ENCODE assay signal across 8 cellular contexts in the genomic region with DNA sequence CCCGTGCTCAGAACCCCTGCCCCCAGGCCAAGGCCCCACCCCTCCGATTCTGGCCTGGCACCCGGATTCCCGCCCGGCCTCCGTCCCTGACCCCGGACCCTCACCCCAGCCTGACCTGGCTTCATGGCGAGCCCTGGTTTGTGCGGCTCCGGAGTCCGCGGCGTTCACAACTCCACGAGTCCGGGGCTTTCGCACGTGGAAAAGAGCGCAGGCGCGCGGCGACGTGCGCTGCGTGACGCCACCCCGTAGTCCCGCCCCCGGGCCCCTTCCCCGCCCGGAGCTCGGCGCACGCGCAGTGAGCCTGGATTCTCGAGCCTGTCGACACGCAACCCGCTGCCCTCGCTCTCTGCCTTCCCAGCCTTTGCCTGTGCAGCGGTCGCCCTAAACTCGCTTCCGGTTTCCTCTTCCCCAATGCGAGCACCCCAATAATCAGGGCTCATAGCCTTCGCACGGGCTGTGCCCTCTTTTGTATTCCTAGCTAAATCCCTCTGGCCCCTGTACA. TPM values are rescaled to one million over a fixed set of nuclear protein-coding genes. Genes with fewer than 3 reads are reported as not detected.
DNase-seq lines count a peak whose midpoint lies in the region; ATAC-seq and TF ChIP-seq lines count a peak whose summit lies in the region.

A gene (minus strand): TSS at position 204 of the 502 bp plus-strand sequence. CDS start 79 bp downstream, at position 125.

- H2AFZ ChIP-seq in trophoblast cell (ENCODE audit: insufficient read depth, low read length, poor library complexity): peak within 1 kb of the TSS; percentile 90

- peaks cover 31% of the 10 kb centered on the region for H3K36me3 Mint-ChIP-seq in activated naive CD8-positive, alpha-beta T cell treated with anti-CD3 and anti-CD28 coated beads, Interleukin-2, amount 50 U/mL, for 24 hours (ENCODE audit: low read depth)

- peak within 1 kb of the TSS; percentile 91 for H3K14ac ChIP-seq in trophoblast cell (ENCODE audit: low read length)

- peak; percentile 91 for ATAC-seq in HG02759 (IDR thresholded peaks at IDR 0.05; ENCODE audit: unreplicated experiment)
- ATAC-seq in activated naive CD8-positive, alpha-beta T cell treated with anti-CD3 and anti-CD28 coated beads, Interleukin-2, amount 50 U/mL, for 24 hours: peak; percentile 88
- peak; percentile 99 for ATAC-seq in Right ventricle myocardium superior (ENCODE audit: poor library complexity)

- no peak for TF ChIP-seq EP300 in transverse colon (IDR thresholded peaks at IDR 0.05; ENCODE audit: low read depth)

- H3K27me3 ChIP-seq in trophoblast cell (ENCODE audit: insufficient read depth, low read length) (no peaks in the 10 kb centered on the region), transverse colon (no peaks in the 10 kb centered on the region)

- peak within 1 kb of the TSS; percentile 92 for H3K9ac ChIP-seq in trophoblast cell (ENCODE audit: low read length)

- peak within 1 kb of the TSS; percentile 84 for H4K91ac ChIP-seq in trophoblast cell (ENCODE audit: low read depth, low read length)

- no peak within 1 kb of the TSS for H2BK12ac ChIP-seq in trophoblast cell (ENCODE audit: low read length)

- H2AK5ac ChIP-seq in trophoblast cell (ENCODE audit: low read length): peak within 1 kb of the TSS; percentile 40

- H4K8ac ChIP-seq in trophoblast cell (ENCODE audit: low read depth, low read length): peak within 1 kb of the TSS; percentile 99

- H3K4me1 Mint-ChIP-seq in activated naive CD8-positive, alpha-beta T cell treated with anti-CD3 and anti-CD28 coated beads, Interleukin-2, amount 50 U/mL, for 24 hours: peaks cover 50% of the 10 kb centered on the region

- H2BK5ac ChIP-seq in trophoblast cell (ENCODE audit: low read depth, low read length, poor library complexity): peak within 1 kb of the TSS; percentile 80

- no CpG with 5 or more reads among the region's 47 CpGs for WGBS in trophoblast cell (ENCODE audit: extremely low coverage, insufficient coverage, insufficient read length)
- 0% methylated on average over 45 of the region's 47 CpGs; no CpG with 5 or more reads in 1 of the 2 donors for WGBS in transverse colon (ENCODE audit: low coverage in 1 of 2), 2 donors

- no peak for TF ChIP-seq CTCF in GM12864 (IDR thresholded peaks at IDR 0.05; ENCODE audit: low read depth, low read length, missing control alignments)
- TF ChIP-seq CTCF in transverse colon (IDR thresholded peaks at IDR 0.05): no peak

- H3K9me3 ChIP-seq in trophoblast cell (ENCODE audit: insufficient read depth, low read depth, low read length) (peaks cover 3% of the 10 kb centered on the region), transverse colon (no peaks in the 10 kb centered on the region)

- peak within 1 kb of the TSS; percentile 97 for H3K4ac ChIP-seq in trophoblast cell (ENCODE audit: low read depth, low read length)

- H3K4me3 Mint-ChIP-seq in activated naive CD8-positive, alpha-beta T cell treated with anti-CD3 and anti-CD28 coated beads, Interleukin-2, amount 50 U/mL, for 24 hours: peak within 1 kb of the TSS; percentile 97

- no peaks in the 10 kb centered on the region for H3K27me3 Mint-ChIP-seq in activated naive CD8-positive, alpha-beta T cell treated with anti-CD3 and anti-CD28 coated beads, Interleukin-2, amount 50 U/mL, for 24 hours

- DNase-seq in GM12864 (ENCODE audit: low read depth) (peak; percentile 80), NCI-H1417 (lab: John Stamatoyannopoulos, UW) (peak; percentile 88 to 97 (median 94)), SW480 (ENCODE audit: low spot score) (peak; percentile 90), Right ventricle myocardium superior (peak; percentile 98), trophoblast cell (peak; percentile 94 to 99), transverse colon (peak; percentile 98)
- peak; percentile 99 for DNase-seq in activated naive CD8-positive, alpha-beta T cell treated with anti-CD3 and anti-CD28 coated beads, Interleukin-2, amount 50 U/mL, for 24 hours

- H3K27ac ChIP-seq in trophoblast cell (ENCODE audit: low read depth, low read length) (peak within 1 kb of the TSS; percentile 32), transverse colon (peak within 1 kb of the TSS; percentile 82 to 89 (median 86))

- H3K23ac ChIP-seq in trophoblast cell (ENCODE audit: low read length): no peak within 1 kb of the TSS

- H3K4me1 ChIP-seq in trophoblast cell (ENCODE audit: control insufficient read depth in 1 of 2, insufficient read depth in 2 of 2, low read length in 2 of 2) (peaks cover 12 to 16% of the 10 kb centered on the region in 2 experiments), transverse colon (peaks cover 15 to 48% (median 28%) of the 10 kb centered on the region in 4 donors)

- H3K27ac Mint-ChIP-seq in activated naive CD8-positive, alpha-beta T cell treated with anti-CD3 and anti-CD28 coated beads, Interleukin-2, amount 50 U/mL, for 24 hours: peak within 1 kb of the TSS; percentile 97

- no peaks in the 10 kb centered on the region for H3K36me3 ChIP-seq in trophoblast cell (ENCODE audit: control insufficient read depth in 1 of 2, insufficient read depth in 2 of 2, low read length in 2 of 2)
- H3K36me3 ChIP-seq in transverse colon: no peaks in the 10 kb centered on the region

- peaks cover 23% of the 10 kb centered on the region for H3K79me2 ChIP-seq in trophoblast cell (ENCODE audit: control insufficient read depth, insufficient read depth, low read length, poor library complexity)

- H3K9me3 Mint-ChIP-seq in activated naive CD8-positive, alpha-beta T cell treated with anti-CD3 and anti-CD28 coated beads, Interleukin-2, amount 50 U/mL, for 24 hours: no peaks in the 10 kb centered on the region

- in situ Hi-C loops in transverse colon (cut with MboI; ENCODE audit: low pct_ligation_motif_present in 1 of 4, low pct_unique_long_range_greater_than_20kb in 1 of 4, low sequenced_read_pairs in 3 of 4): loop anchor here in 2 of 4 donors (10.0 kb wide), 1 partner anchor 51 kb away; no protein-coding TSS in a partner anchor

- H3K4me3 ChIP-seq in GM12864 (ENCODE audit: low read depth, low read length): peak within 1 kb of the TSS; percentile 82
- H3K4me3 ChIP-seq in trophoblast cell (ENCODE audit: low read depth, low read length): peak within 1 kb of the TSS; percentile 86
- H3K4me3 ChIP-seq in transverse colon: peak within 1 kb of the TSS; percentile 71 to 87 (median 76)

- H2BK120ac ChIP-seq in trophoblast cell (ENCODE audit: insufficient read depth, low read length, poor library complexity): peak within 1 kb of the TSS; percentile 78

- peak; percentile 55 for TF ChIP-seq POLR2A in transverse colon (IDR thresholded peaks at IDR 0.05)

- H3K18ac ChIP-seq in trophoblast cell (ENCODE audit: low read length): peak within 1 kb of the TSS; percentile 85

- H3K4me2 ChIP-seq in trophoblast cell (ENCODE audit: low read length): peak within 1 kb of the TSS; percentile 82

- peaks cover 7% of the 10 kb centered on the region for H3K79me1 ChIP-seq in trophoblast cell (ENCODE audit: low read length)

- H4K12ac ChIP-seq in trophoblast cell (ENCODE audit: low read depth, low read length): peak within 1 kb of the TSS; percentile 100

- intact Hi-C loops in Right ventricle myocardium superior (cut with DNase I): no loop called here
- intact Hi-C loops in transverse colon (cut with DNase I; ENCODE audit: low total_unique reads): no loop called here

RNA-seq across cellular contexts. Expression of the gene that starts here (rescaled TPM):
- total RNA-seq in Right ventricle myocardium superior (52.9 TPM), transverse colon (100 to 1,000 TPM in 1 of 4 donors, 10 to 100 TPM in 3; 20.6 to 107 (median 62.6) TPM)
- 183 and 189 TPM in 2 replicates for polyA plus RNA-seq in trophoblast cell (2013)

Comparison
In these comparisons a context has a peak if more than half of its experiments do, and no peak if none do; other contexts are left out.
1. Peak in every context shown above with its lines: DNase-seq, ATAC-seq, H3K4me3 ChIP-seq and H3K27ac ChIP-seq.